1 cellular context compared by ENCODE assay signal in genomic region chr2:44939074-44940052, GRCh38.
TF ChIP-seq lines count a peak whose summit lies in the region.

No MANE protein-coding gene starts in this region.

TF ChIP-seq in H1, 55 proteins besides CTCF, POLR2A, EP300 and RAD21:
- peak; percentile 51 for TF ChIP-seq SUZ12 (IDR thresholded peaks at IDR 0.05; ENCODE audit: low read length)
- TF ChIP-seq SIX5 (IDR thresholded peaks at IDR 0.05; ENCODE audit: low read depth, low read length) = no peak
- peak; percentile 11 for TF ChIP-seq RBBP5 (IDR thresholded peaks at IDR 0.05; ENCODE audit: borderline replicate concordance, low read depth, low read length)
- TF ChIP-seq MAX (IDR thresholded peaks at IDR 0.05) = peak; percentile 23; the same call in 1 of the 2 replicates
- TF ChIP-seq BACH1 (IDR thresholded peaks at IDR 0.05; ENCODE audit: low read length) = no peak
- peak; percentile 33 for TF ChIP-seq RNF2 (IDR thresholded peaks at IDR 0.05; ENCODE audit: borderline replicate concordance, low read depth, low read length, missing control alignments, poor library complexity, severe bottlenecking)
- TF ChIP-seq EGR1 (IDR thresholded peaks at IDR 0.05; ENCODE audit: borderline replicate concordance, low read depth, low read length) = peak; percentile 22; the same call in 1 of the 2 replicates
- no peak for TF ChIP-seq TCF12 (IDR thresholded peaks at IDR 0.05; ENCODE audit: low read depth, low read length)
- peak; percentile 23 for TF ChIP-seq ASH2L (IDR thresholded peaks at IDR 0.05; ENCODE audit: low read length)
- no peak for TF ChIP-seq YY1 (IDR thresholded peaks at IDR 0.05; ENCODE audit: low read depth, low read length)
- no peak for TF ChIP-seq E2F6 (IDR thresholded peaks at IDR 0.05)
- TF ChIP-seq CTBP2 (IDR thresholded peaks at IDR 0.05; ENCODE audit: borderline replicate concordance, insufficient read depth, insufficient read length, low read length) = peak; percentile 59
- TF ChIP-seq TAF1 (IDR thresholded peaks at IDR 0.05; ENCODE audit: low read depth, low read length) = no peak
